ENCODE assay signal across 11 cellular contexts in the genomic region with DNA sequence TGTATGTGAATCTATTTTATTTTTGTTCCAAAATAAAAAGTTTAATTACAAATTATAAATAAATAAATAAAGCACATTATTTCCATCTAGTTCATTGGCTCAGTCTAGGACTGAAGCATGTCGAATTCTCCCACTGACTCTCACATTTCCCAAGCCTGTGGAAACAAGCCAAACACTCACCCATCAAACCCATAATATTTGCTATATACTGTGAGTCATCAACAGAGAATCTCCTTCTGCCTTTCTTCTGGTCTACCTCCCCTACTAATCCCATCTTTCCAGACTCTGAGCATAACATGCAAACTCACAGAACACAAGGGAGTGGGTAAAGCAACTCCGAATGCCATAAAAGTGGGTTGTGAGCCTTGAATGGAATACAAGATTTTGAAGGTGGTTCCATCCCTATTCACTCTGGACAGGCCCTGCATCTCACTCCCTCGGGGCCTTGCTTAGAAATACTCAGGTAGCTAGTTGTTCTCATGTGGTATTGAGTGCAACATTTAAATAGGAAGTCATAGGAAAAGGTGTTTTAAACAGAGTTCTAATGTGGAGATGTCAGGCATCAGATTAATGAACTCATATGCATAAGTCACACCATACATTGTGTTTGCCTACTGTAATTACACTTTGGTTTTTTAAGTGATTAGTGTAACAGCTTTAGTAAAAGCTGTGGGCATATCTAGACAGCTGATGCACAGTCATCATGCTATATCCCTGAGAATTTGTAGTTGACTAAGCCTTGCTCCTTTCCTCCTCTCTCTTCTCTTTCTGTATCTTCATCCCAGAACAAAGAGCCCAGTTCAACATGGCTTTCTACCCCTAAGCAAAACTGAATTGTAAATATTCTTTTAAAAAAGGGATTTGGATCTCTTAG. TPM values are rescaled to one million over a fixed set of nuclear protein-coding genes. Genes with fewer than 3 reads are reported as not detected.
DNase-seq lines count a peak whose midpoint lies in the region; ATAC-seq and TF ChIP-seq lines count a peak whose summit lies in the region.
"Had no signal": no experiment of that assay in that cellular context is flagged by ENCODE, and none has a peak within 500 bp of the region (broad histone marks: within the 10 kb centered on the region; RNA-seq: fewer than 3 reads in every experiment).

No MANE protein-coding gene starts in this region.

- no peaks in the 10 kb centered on the region for H3K4me1 ChIP-seq in neuronal stem cell (ENCODE audit: control insufficient read depth in 2 of 2, insufficient read depth in 1 of 2, low read depth in 1 of 2, low read length in 2 of 2)
- H3K4me1 ChIP-seq: BLaER1, right lobe of liver had no signal

- H2BK120ac ChIP-seq in neuronal stem cell (ENCODE audit: low read depth, low read length): no peak overlapping the region

- H3K9me3 Mint-ChIP-seq in activated CD8-positive, alpha-beta T cell treated with anti-CD3 and anti-CD28 coated beads for 36 hours: no peaks in the 10 kb centered on the region

- H2AFZ ChIP-seq in neuronal stem cell (ENCODE audit: low read length): no peak overlapping the region

- peaks cover 26% of the 10 kb centered on the region for H3K36me3 Mint-ChIP-seq in activated CD8-positive, alpha-beta T cell treated with anti-CD3 and anti-CD28 coated beads for 36 hours (ENCODE audit: low read depth)

- H2BK12ac ChIP-seq in neuronal stem cell (ENCODE audit: low read length): no peak overlapping the region

- H3K14ac ChIP-seq in neuronal stem cell (ENCODE audit: low read length): no peak overlapping the region

- no peak overlapping the region for H2AK5ac ChIP-seq in neuronal stem cell (ENCODE audit: low read depth, low read length)

- no peak overlapping the region for H4K91ac ChIP-seq in neuronal stem cell (ENCODE audit: low read depth, low read length, poor library complexity)

- H3K4ac ChIP-seq in neuronal stem cell (ENCODE audit: low read length): no peak overlapping the region

- no CpG with 5 or more reads among the region's 3 CpGs for WGBS in neuronal stem cell (ENCODE audit: extremely low coverage in 2 of 2, insufficient read length in 2 of 2, insufficient replicate concordance in 1 of 2), 2 donors

- no peak overlapping the region for H3K4me3 ChIP-seq in AG04449 (ENCODE audit: low read depth, low read length)
- H3K4me3 ChIP-seq in HFF-Myc (replicated peaks; ENCODE audit: low read depth, low read length): no peak overlapping the region
- H3K4me3 ChIP-seq in neuronal stem cell (ENCODE audit: low read length in 2 of 2): no peak overlapping the region
- H3K4me3 ChIP-seq: BLaER1, right lobe of liver had no signal

- H2BK5ac ChIP-seq in neuronal stem cell (ENCODE audit: low read length): no peak overlapping the region

- no peak overlapping the region for H4K8ac ChIP-seq in neuronal stem cell (ENCODE audit: low read depth, low read length)

- no peaks in the 10 kb centered on the region for H3K27me3 ChIP-seq in neuronal stem cell (ENCODE audit: control insufficient read depth in 3 of 3, insufficient read depth in 3 of 3, low read depth in 1 of 3, low read length in 3 of 3)
- H3K27me3 ChIP-seq: BLaER1, right lobe of liver had no signal

- no peaks in the 10 kb centered on the region for H3K9me3 ChIP-seq in neuronal stem cell (replicated peaks in 1 of 2; ENCODE audit: control insufficient read depth in 2 of 2, insufficient read depth in 1 of 2, low read depth in 1 of 2, low read length in 2 of 2)
- H3K9me3 ChIP-seq: BLaER1, right lobe of liver had no signal

- no peak overlapping the region for H2BK15ac ChIP-seq in neuronal stem cell (ENCODE audit: low read length)

- H3K23ac ChIP-seq in neuronal stem cell (ENCODE audit: low read depth, low read length, poor library complexity): no peak overlapping the region

- POLR2A ChIA-PET in AG04449 (lab: Yijun Ruan, JAX): no interaction called here
- POLR2A ChIA-PET in activated CD8-positive, alpha-beta T cell treated with anti-CD3 and anti-CD28 coated beads for 36 hours (lab: Charles Lee): no interaction called here

- no peaks in the 10 kb centered on the region for H3K36me3 ChIP-seq in neuronal stem cell (replicated peaks in 1 of 2; ENCODE audit: control insufficient read depth in 2 of 2, insufficient read depth in 2 of 2, low read length in 2 of 2)
- H3K36me3 ChIP-seq: BLaER1 had no signal

- H3K27ac ChIP-seq in neuronal stem cell (replicated peaks; ENCODE audit: low read length): no peak overlapping the region
- H3K27ac ChIP-seq: BLaER1, right lobe of liver had no signal

- intact Hi-C loops in activated CD8-positive, alpha-beta T cell treated with anti-CD3 and anti-CD28 coated beads for 36 hours (cut with micrococcal nuclease): no loop called here

- H3K4me1 Mint-ChIP-seq in activated CD8-positive, alpha-beta T cell treated with anti-CD3 and anti-CD28 coated beads for 36 hours (ENCODE audit: low read depth): no peaks in the 10 kb centered on the region

- H3K27me3 Mint-ChIP-seq in activated CD8-positive, alpha-beta T cell treated with anti-CD3 and anti-CD28 coated beads for 36 hours: no peaks in the 10 kb centered on the region

- H3K79me1 ChIP-seq in neuronal stem cell (ENCODE audit: low read depth, low read length): no peaks in the 10 kb centered on the region

- H3K4me2 ChIP-seq in neuronal stem cell (ENCODE audit: insufficient read depth, low read length, poor library complexity, severe bottlenecking): no peak overlapping the region
- H3K4me2 ChIP-seq: BLaER1 had no signal

- ATAC-seq in activated CD8-positive, alpha-beta T cell treated with anti-CD3 and anti-CD28 coated beads for 36 hours: no peak

- no peak overlapping the region for H3K18ac ChIP-seq in neuronal stem cell (ENCODE audit: low read length)

- TF ChIP-seq CTCF in AG04449 (IDR thresholded peaks at IDR 0.05; ENCODE audit: insufficient read depth, low read length, missing control alignments) (no peak), HFF-Myc (IDR thresholded peaks at IDR 0.05; ENCODE audit: low read depth, low read length, missing control alignments) (no peak)
- TF ChIP-seq CTCF in activated CD8-positive, alpha-beta T cell treated with anti-CD3 and anti-CD28 coated beads for 36 hours (IDR thresholded peaks at IDR 0.05): no peak

- no peak overlapping the region for H3K27ac Mint-ChIP-seq in activated CD8-positive, alpha-beta T cell treated with anti-CD3 and anti-CD28 coated beads for 36 hours

- CTCF ChIA-PET in AG04449 (lab: Yijun Ruan, JAX): no interaction called here
- CTCF ChIA-PET in activated CD8-positive, alpha-beta T cell treated with anti-CD3 and anti-CD28 coated beads for 36 hours (lab: Charles Lee): interaction anchor here (1.0 kb wide), 1 partner anchor 255 kb away, joined by 3 read pairs; a partner anchor contains a TSS

- no peak overlapping the region for H3K4me3 Mint-ChIP-seq in activated CD8-positive, alpha-beta T cell treated with anti-CD3 and anti-CD28 coated beads for 36 hours

- DNase-seq in AG04449 (ENCODE audit: low read depth, low spot score) (peak; percentile 12), HFF-Myc (ENCODE audit: extremely low read depth, low read depth) (peak; percentile 33), SW480 (ENCODE audit: low spot score) (peak; percentile 25), foreskin melanocyte (peak; percentile 31), OCI-M1 (lab: John Stamatoyannopoulos, UW) (no peak), neuronal stem cell (ENCODE audit: low spot score) (no peak), medulla oblongata (ENCODE audit: extremely low spot score) (no peak)
- DNase-seq in activated CD8-positive, alpha-beta T cell treated with anti-CD3 and anti-CD28 coated beads for 36 hours: no peak
- DNase-seq: NCI-H146, right lobe of liver had no signal

- H3K9ac ChIP-seq in neuronal stem cell (ENCODE audit: low read depth, low read length, poor library complexity): no peak overlapping the region
- H3K9ac ChIP-seq: BLaER1 had no signal

RNA-seq across cellular contexts. Expression of a gene that starts 47.0 kb away (rescaled TPM):
- 0.03 TPM for polyA plus RNA-seq in neuronal stem cell (2013, experiment 1 of 2)
- polyA plus RNA-seq in neuronal stem cell (2013, experiment 2 of 2): 0.03 TPM
- 10 to 100 TPM; 20.7 to 23.3 TPM for total RNA-seq in activated CD8-positive, alpha-beta T cell treated with anti-CD3 and anti-CD28 coated beads for 36 hours

RNA-seq across cellular contexts. Expression of a gene that starts 53.5 kb away (rescaled TPM):
- 12.6 TPM for polyA plus RNA-seq in neuronal stem cell (2013, experiment 1 of 2)
- 13.0 TPM for polyA plus RNA-seq in neuronal stem cell (2013, experiment 2 of 2)
- total RNA-seq in activated CD8-positive, alpha-beta T cell treated with anti-CD3 and anti-CD28 coated beads for 36 hours: 1 to 10 TPM; 5.7 to 6.4 TPM

Comparison
In these comparisons a context has a peak if more than half of its experiments do, and no peak if none do; other contexts are left out.
1. DNase-seq: peak in AG04449 (single experiment), HFF-Myc (single experiment), SW480 (single experiment) and foreskin melanocyte (single experiment); none in OCI-M1 (single experiment), neuronal stem cell (single experiment), medulla oblongata (single experiment) and activated CD8-positive, alpha-beta T cell treated with anti-CD3 and anti-CD28 coated beads for 36 hours (single experiment).